In genomic region chr14:47790477-47790876, GRCh38 we compare ENCODE assay signal across 1 cellular context.
TF ChIP-seq lines count a peak whose summit lies in the region.

No MANE protein-coding gene starts in this region.

TF ChIP-seq in GM23338, 12 proteins besides CTCF, POLR2A, EP300 and RAD21 (continued from another document):
- TF ChIP-seq ZNF462 (CRISPR knock-in tag; IDR thresholded peaks at IDR 0.05): no peak
- no peak for TF ChIP-seq JUNB (IDR thresholded peaks at IDR 0.05; ENCODE audit: unreplicated experiment)
- no peak for TF ChIP-seq ETS1 (IDR thresholded peaks at IDR 0.05)
- TF ChIP-seq REST (IDR thresholded peaks at IDR 0.05; ENCODE audit: unreplicated experiment): no peak
- TF ChIP-seq ZNF331 (CRISPR knock-in tag; IDR thresholded peaks at IDR 0.05; ENCODE audit: low read depth): no peak
- TF ChIP-seq ZNF114 (CRISPR knock-in tag; IDR thresholded peaks at IDR 0.05): no peak
- no peak for TF ChIP-seq POLR2AphosphoS5 (IDR thresholded peaks at IDR 0.05; ENCODE audit: low read depth)
- TF ChIP-seq STAT1 (IDR thresholded peaks at IDR 0.05; ENCODE audit: unreplicated experiment): no peak
- no peak for TF ChIP-seq CREB1 (CRISPR knock-in tag; IDR thresholded peaks at IDR 0.05; ENCODE audit: low read depth)
- TF ChIP-seq NANOG (IDR thresholded peaks at IDR 0.05; ENCODE audit: borderline replicate concordance): no peak
- TF ChIP-seq EZH2 (IDR thresholded peaks at IDR 0.05; ENCODE audit: low read depth, unreplicated experiment): no peak
